ENCODE assay signal across 18 cellular contexts in the genomic region with DNA sequence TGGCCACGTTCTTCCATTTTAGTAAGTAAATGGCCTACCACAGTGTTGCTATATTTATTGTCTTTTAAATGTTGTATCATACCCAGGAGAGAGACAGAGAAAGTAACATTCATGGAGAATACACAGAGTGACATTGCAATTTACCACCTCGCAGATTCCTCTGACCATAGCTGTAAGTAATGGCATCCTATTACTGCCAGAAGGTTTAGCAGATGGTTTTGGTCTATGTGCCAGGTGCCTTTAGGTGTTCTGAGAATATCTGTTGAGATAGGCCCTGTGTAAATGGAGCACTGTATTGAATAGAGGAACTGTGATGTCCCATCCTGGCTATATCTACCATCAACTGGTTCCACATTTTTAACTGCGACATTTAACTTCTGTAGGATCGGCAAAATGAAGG.
DNase-seq lines count a peak whose midpoint lies in the region; ATAC-seq and TF ChIP-seq lines count a peak whose summit lies in the region.
"Had no signal": no experiment of that assay in that cellular context is flagged by ENCODE, and none has a peak within 500 bp of the region (broad histone marks: within the 10 kb centered on the region; RNA-seq: fewer than 3 reads in every experiment).

No MANE protein-coding gene starts in this region.

- H3K27ac ChIP-seq in angular gyrus (ENCODE audit: low read depth, low read length) (peak overlapping the region; percentile 4), uterus (no peak overlapping the region)
- H3K27ac ChIP-seq: 22Rv1, BLaER1, C4-2B had no signal

- no peaks in the 10 kb centered on the region for H3K36me3 ChIP-seq in uterus

- no peaks in the 10 kb centered on the region for H3K9me3 ChIP-seq in uterus
- H3K9me3 ChIP-seq: Caco-2 had no signal

- no peak for TF ChIP-seq CTCF in uterus (IDR thresholded peaks at IDR 0.05)

- intact Hi-C loops in uterus (cut with DNase I; ENCODE audit: low total_unique reads), result no loop called here

- no peak overlapping the region for H3K4me3 ChIP-seq in uterus
- H3K4me3 ChIP-seq: BLaER1, GM23338 had no signal

- TF ChIP-seq POLR2A in uterus (IDR thresholded peaks at IDR 0.05), result no peak

- H3K27me3 ChIP-seq in uterus, result no peaks in the 10 kb centered on the region
- H3K27me3 ChIP-seq: BLaER1 had no signal

- no peaks in the 10 kb centered on the region for H3K4me1 ChIP-seq in uterus
- H3K4me1 ChIP-seq: Caco-2 had no signal

- ATAC-seq in GM18517 (IDR thresholded peaks at IDR 0.05; ENCODE audit: unreplicated experiment) (no peak), HG02571 (IDR thresholded peaks at IDR 0.05; ENCODE audit: unreplicated experiment) (no peak)
- ATAC-seq: CD8-positive, alpha-beta T cell; GM23338; HCT116 had no signal

- DNase-seq in DMS 273 (lab: John Stamatoyannopoulos, UW; ENCODE audit: unreplicated experiment), result peak; percentile 52
- DNase-seq in DMS 273 treated with DMSO at 0.1 percent for 48 hours (lab: John Stamatoyannopoulos, UW), result no peak
- DNase-seq in cerebellum (ENCODE audit: low spot score), result peak; percentile 74
- no peak for DNase-seq in uterus
- DNase-seq: Caco-2; CD4-positive, CD25-positive, alpha-beta regulatory T cell; CD8-positive, alpha-beta T cell; DMS53; DMS79 treated with DMSO at 0.1 percent for 48 hours; H9 had no signal

Comparison
In these comparisons a context has a peak if more than half of its experiments do, and no peak if none do; other contexts are left out.
1. DNase-seq: peak in DMS 273 (single experiment) and cerebellum (single experiment); none in DMS 273 treated with DMSO at 0.1 percent for 48 hours (single experiment) and uterus (0 of 2).